1 cellular context compared by ENCODE assay signal in the genomic region with DNA sequence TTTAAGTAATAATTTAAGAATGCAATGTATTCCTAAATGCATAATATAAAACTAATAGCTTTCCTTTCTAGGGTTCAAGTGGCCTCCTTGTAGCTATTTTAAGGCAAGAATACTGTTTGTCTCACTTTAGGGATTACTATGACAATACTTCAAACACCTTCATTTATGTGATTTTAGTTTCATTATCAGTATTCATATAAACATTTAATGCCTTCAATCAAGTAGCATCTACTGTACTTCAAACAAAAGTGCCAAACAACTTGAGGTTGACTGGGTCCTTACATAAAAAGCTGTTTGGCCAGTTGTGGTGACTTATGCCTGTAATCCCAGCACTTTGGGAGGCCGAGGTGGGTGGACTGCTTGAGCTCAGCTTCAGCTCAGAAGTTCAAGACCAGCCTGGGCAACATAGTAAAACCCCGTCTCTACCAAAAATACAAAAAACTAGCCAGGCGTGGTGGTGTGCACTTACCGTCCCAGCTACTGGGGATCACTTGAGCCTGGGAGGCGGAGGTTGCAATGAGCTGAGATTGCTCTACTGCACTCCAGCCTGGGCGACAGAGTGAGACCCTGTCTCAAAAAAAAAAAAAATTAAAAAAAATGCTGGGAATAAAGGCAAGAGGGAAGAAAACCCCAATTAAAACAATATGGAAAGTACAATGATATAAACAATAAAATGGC.
TF ChIP-seq lines count a peak whose summit lies in the region.

No MANE protein-coding gene starts in this region.

TF ChIP-seq in GM12878, 131 proteins besides CTCF, POLR2A, EP300 and RAD21 (continued from another document):
- TF ChIP-seq, protein P1, sequence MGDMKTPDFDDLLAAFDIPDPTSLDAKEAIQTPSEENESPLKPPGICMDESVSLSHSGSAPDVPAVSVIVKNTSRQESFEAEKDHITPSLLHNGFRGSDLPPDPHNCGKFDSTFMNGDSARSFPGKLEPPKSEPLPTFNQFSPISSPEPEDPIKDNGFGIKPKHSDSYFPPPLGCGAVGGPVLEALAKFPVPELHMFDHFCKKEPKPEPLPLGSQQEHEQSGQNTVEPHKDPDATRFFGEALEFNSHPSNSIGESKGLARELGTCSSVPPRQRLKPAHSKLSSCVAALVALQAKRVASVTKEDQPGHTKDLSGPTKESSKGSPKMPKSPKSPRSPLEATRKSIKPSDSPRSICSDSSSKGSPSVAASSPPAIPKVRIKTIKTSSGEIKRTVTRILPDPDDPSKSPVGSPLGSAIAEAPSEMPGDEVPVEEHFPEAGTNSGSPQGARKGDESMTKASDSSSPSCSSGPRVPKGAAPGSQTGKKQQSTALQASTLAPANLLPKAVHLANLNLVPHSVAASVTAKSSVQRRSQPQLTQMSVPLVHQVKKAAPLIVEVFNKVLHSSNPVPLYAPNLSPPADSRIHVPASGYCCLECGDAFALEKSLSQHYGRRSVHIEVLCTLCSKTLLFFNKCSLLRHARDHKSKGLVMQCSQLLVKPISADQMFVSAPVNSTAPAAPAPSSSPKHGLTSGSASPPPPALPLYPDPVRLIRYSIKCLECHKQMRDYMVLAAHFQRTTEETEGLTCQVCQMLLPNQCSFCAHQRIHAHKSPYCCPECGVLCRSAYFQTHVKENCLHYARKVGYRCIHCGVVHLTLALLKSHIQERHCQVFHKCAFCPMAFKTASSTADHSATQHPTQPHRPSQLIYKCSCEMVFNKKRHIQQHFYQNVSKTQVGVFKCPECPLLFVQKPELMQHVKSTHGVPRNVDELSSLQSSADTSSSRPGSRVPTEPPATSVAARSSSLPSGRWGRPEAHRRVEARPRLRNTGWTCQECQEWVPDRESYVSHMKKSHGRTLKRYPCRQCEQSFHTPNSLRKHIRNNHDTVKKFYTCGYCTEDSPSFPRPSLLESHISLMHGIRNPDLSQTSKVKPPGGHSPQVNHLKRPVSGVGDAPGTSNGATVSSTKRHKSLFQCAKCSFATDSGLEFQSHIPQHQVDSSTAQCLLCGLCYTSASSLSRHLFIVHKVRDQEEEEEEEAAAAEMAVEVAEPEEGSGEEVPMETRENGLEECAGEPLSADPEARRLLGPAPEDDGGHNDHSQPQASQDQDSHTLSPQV (IDR thresholded peaks at IDR 0.05): no peak
- TF ChIP-seq, protein P2, sequence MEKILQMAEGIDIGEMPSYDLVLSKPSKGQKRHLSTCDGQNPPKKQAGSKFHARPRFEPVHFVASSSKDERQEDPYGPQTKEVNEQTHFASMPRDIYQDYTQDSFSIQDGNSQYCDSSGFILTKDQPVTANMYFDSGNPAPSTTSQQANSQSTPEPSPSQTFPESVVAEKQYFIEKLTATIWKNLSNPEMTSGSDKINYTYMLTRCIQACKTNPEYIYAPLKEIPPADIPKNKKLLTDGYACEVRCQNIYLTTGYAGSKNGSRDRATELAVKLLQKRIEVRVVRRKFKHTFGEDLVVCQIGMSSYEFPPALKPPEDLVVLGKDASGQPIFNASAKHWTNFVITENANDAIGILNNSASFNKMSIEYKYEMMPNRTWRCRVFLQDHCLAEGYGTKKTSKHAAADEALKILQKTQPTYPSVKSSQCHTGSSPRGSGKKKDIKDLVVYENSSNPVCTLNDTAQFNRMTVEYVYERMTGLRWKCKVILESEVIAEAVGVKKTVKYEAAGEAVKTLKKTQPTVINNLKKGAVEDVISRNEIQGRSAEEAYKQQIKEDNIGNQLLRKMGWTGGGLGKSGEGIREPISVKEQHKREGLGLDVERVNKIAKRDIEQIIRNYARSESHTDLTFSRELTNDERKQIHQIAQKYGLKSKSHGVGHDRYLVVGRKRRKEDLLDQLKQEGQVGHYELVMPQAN (conservative IDR thresholded peaks at IDR 0.05): no peak
- TF ChIP-seq MEF2A (IDR thresholded peaks at IDR 0.05; ENCODE audit: insufficient read depth, low read depth, low read length) (peak; percentile 71; the same call in 1 of the 2 replicates), SUPT20H (IDR thresholded peaks at IDR 0.05; ENCODE audit: borderline replicate concordance, control insufficient read depth, low read depth, low read length) (no peak), RUNX3 (IDR thresholded peaks at IDR 0.05; ENCODE audit: low read length) (peak; percentile 30; the same call in 1 of the 2 replicates), MEF2B (IDR thresholded peaks at IDR 0.05; ENCODE audit: partially characterized antibody, poor library complexity, severe bottlenecking) (peak; percentile 26), CBX5 (IDR thresholded peaks at IDR 0.05; ENCODE audit: low read depth) (no peak), SREBF2 (IDR thresholded peaks at IDR 0.05; ENCODE audit: low read length) (no peak), NFIC (IDR thresholded peaks at IDR 0.05; ENCODE audit: low read depth, low read length) (peak; percentile 37; the same call in 1 of the 2 replicates), EGR1 (IDR thresholded peaks at IDR 0.05; ENCODE audit: borderline replicate concordance in 1 of 2, low read depth in 2 of 2, low read length in 2 of 2) (no peak)
- TF ChIP-seq, protein P3, sequence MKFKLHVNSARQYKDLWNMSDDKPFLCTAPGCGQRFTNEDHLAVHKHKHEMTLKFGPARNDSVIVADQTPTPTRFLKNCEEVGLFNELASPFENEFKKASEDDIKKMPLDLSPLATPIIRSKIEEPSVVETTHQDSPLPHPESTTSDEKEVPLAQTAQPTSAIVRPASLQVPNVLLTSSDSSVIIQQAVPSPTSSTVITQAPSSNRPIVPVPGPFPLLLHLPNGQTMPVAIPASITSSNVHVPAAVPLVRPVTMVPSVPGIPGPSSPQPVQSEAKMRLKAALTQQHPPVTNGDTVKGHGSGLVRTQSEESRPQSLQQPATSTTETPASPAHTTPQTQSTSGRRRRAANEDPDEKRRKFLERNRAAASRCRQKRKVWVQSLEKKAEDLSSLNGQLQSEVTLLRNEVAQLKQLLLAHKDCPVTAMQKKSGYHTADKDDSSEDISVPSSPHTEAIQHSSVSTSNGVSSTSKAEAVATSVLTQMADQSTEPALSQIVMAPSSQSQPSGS (IDR thresholded peaks at IDR 0.05; ENCODE audit: low read length): 0 out of 2 replicates have a peak, but pooled peaks have one; percentile 36
- TF ChIP-seq, protein P4, sequence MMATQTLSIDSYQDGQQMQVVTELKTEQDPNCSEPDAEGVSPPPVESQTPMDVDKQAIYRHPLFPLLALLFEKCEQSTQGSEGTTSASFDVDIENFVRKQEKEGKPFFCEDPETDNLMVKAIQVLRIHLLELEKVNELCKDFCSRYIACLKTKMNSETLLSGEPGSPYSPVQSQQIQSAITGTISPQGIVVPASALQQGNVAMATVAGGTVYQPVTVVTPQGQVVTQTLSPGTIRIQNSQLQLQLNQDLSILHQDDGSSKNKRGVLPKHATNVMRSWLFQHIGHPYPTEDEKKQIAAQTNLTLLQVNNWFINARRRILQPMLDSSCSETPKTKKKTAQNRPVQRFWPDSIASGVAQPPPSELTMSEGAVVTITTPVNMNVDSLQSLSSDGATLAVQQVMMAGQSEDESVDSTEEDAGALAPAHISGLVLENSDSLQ (IDR thresholded peaks at IDR 0.05): peak; percentile 59; the same call in 1 of the 2 replicates
TF ChIP-seq in GM12878: peak in this region for 8.
